In genomic region chr6:17988422-17988944, GRCh38 we compare ENCODE assay signal across 8 cellular contexts. TPM values are rescaled to one million over a fixed set of nuclear protein-coding genes. Genes with fewer than 3 reads are reported as not detected.
DNase-seq lines count a peak whose midpoint lies in the region; ATAC-seq and TF ChIP-seq lines count a peak whose summit lies in the region.

No MANE protein-coding gene starts in this region.

- no peak for TF ChIP-seq POLR2A in prostate gland (IDR thresholded peaks at IDR 0.05)

- H3K9me3 ChIP-seq in prostate gland = no peaks in the 10 kb centered on the region

- H3K4me1 ChIP-seq in prostate gland (replicated peaks) = no peaks in the 10 kb centered on the region

- DNase-seq in GM06990 (ENCODE audit: extremely low read depth, insufficient read length) (no peak), foreskin fibroblast (no peak), prostate gland (ENCODE audit: low spot score) (peak; percentile 14), NCI-H1105 treated with DMSO at 0.1 percent for 48 hours (lab: John Stamatoyannopoulos, UW) (no peak), DMS 273 treated with DMSO at 0.1 percent for 48 hours (lab: John Stamatoyannopoulos, UW) (no peak)

- intact Hi-C loops in prostate gland (cut with DNase I) = loop anchor here (5.0 to 10.0 kb wide), 4 partner anchors 54 to 274 kb away; partner anchors contain the start of gene DEK

- no peaks in the 10 kb centered on the region for H3K36me3 ChIP-seq in GM06990 (ENCODE audit: control insufficient read depth, insufficient read depth, low read length)
- no peaks in the 10 kb centered on the region for H3K36me3 ChIP-seq in prostate gland

- WGBS in prostate gland = 20% methylated on average over 20 of the region's 20 CpGs

- H3K27me3 ChIP-seq in GM06990 (replicated peaks; ENCODE audit: control insufficient read depth, insufficient read depth, low read length) (peaks cover 3% of the 10 kb centered on the region), prostate gland (replicated peaks; ENCODE audit: insufficient read depth) (no peaks in the 10 kb centered on the region)

- H3K4me3 ChIP-seq in GM06990 (replicated peaks; ENCODE audit: low read depth, low read length) (peak overlapping the region; percentile 59), foreskin fibroblast (ENCODE audit: low read depth in 1 of 2, low read length in 2 of 2) (peak overlapping the region; percentile 62 to 72), prostate gland (peak overlapping the region; percentile 66 to 70)

- TF ChIP-seq CTCF in GM06990 (IDR thresholded peaks at IDR 0.05; ENCODE audit: insufficient read depth, low read length, poor library complexity, severe bottlenecking) = no peak
- no peak for TF ChIP-seq CTCF in foreskin fibroblast (IDR thresholded peaks at IDR 0.05; ENCODE audit: low read depth, low read length)
- no peak for TF ChIP-seq CTCF in prostate gland (IDR thresholded peaks at IDR 0.05)

- H3K27ac ChIP-seq in prostate gland = peak overlapping the region; percentile 90 to 95

- ATAC-seq in SK-N-SH treated with all-trans-retinoic acid at 6 μM for 48 hours (peak; percentile 37), HG03196 (IDR thresholded peaks at IDR 0.05; ENCODE audit: unreplicated experiment) (no peak), HG03457 (IDR thresholded peaks at IDR 0.05; ENCODE audit: unreplicated experiment) (no peak)

TF ChIP-seq in SK-N-SH treated with all-trans-retinoic acid at 6 μM for 48 hours, 23 proteins besides CTCF, POLR2A, EP300 and RAD21:
- TF ChIP-seq, protein P1, sequence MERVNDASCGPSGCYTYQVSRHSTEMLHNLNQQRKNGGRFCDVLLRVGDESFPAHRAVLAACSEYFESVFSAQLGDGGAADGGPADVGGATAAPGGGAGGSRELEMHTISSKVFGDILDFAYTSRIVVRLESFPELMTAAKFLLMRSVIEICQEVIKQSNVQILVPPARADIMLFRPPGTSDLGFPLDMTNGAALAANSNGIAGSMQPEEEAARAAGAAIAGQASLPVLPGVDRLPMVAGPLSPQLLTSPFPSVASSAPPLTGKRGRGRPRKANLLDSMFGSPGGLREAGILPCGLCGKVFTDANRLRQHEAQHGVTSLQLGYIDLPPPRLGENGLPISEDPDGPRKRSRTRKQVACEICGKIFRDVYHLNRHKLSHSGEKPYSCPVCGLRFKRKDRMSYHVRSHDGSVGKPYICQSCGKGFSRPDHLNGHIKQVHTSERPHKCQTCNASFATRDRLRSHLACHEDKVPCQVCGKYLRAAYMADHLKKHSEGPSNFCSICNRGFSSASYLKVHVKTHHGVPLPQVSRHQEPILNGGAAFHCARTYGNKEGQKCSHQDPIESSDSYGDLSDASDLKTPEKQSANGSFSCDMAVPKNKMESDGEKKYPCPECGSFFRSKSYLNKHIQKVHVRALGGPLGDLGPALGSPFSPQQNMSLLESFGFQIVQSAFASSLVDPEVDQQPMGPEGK (CRISPR knock-in tag; IDR thresholded peaks at IDR 0.05; ENCODE audit: borderline replicate concordance) = no peak
- TF ChIP-seq ZFP30 (CRISPR knock-in tag; IDR thresholded peaks at IDR 0.05) (no peak), GLIS3 (CRISPR knock-in tag; IDR thresholded peaks at IDR 0.05) (no peak), TCF4 (CRISPR knock-in tag; IDR thresholded peaks at IDR 0.05; ENCODE audit: borderline replicate concordance) (no peak), BACH2 (CRISPR knock-in tag; IDR thresholded peaks at IDR 0.05; ENCODE audit: borderline replicate concordance) (no peak), CSDC2 (CRISPR knock-in tag; IDR thresholded peaks at IDR 0.05) (no peak), SNAI2 (CRISPR knock-in tag; IDR thresholded peaks at IDR 0.05) (no peak)

RNA-seq across cellular contexts. Expression of gene KIF13A, which starts 1.0 kb away (rescaled TPM):
- total RNA-seq in prostate gland = 10 to 100 TPM; 36.8 to 57.5 TPM
